In genomic region chr4:39976945-39977488, GRCh38 we compare ENCODE assay signal across 8 cellular contexts. TPM values are rescaled to one million over a fixed set of nuclear protein-coding genes. Genes with fewer than 3 reads are reported as not detected.
DNase-seq lines count a peak whose midpoint lies in the region; ATAC-seq lines count a peak whose summit lies in the region.

No MANE protein-coding gene starts in this region.

- H3K4me1 ChIP-seq in ES-I3 (ENCODE audit: insufficient read depth, low read length) (no peaks in the 10 kb centered on the region; the same call in 1 of the 2 replicates), duodenal mucosa (ENCODE audit: control insufficient read depth in 1 of 2, insufficient read depth in 2 of 2, low read length in 2 of 2) (peaks cover 11% of the 10 kb centered on the region in 2 donors)

- no peaks in the 10 kb centered on the region for H3K9me3 ChIP-seq in ES-I3 (ENCODE audit: control insufficient read depth, insufficient read depth, low read length)
- no peaks in the 10 kb centered on the region for H3K9me3 ChIP-seq in duodenal mucosa (ENCODE audit: control insufficient read depth in 1 of 2, low read length in 2 of 2)

- peak; percentile 19 for ATAC-seq in GM21737 (IDR thresholded peaks at IDR 0.05; ENCODE audit: unreplicated experiment)

- no peaks in the 10 kb centered on the region for H3K9me3 Mint-ChIP-seq in activated CD4-positive, alpha-beta T cell treated with anti-CD3 and anti-CD28 coated beads, Interleukin-2, amount 10 ng/mL, durations not matched to agents 7 days and 5 days

- no peaks in the 10 kb centered on the region for H3K27me3 Mint-ChIP-seq in activated CD4-positive, alpha-beta T cell treated with anti-CD3 and anti-CD28 coated beads, Interleukin-2, amount 10 ng/mL, durations not matched to agents 7 days and 5 days

- H3K9ac ChIP-seq in ES-I3 (ENCODE audit: low read depth, low read length) (peak overlapping the region; percentile 99), duodenal mucosa (ENCODE audit: low read depth in 1 of 2, low read length in 2 of 2) (peak overlapping the region; percentile 87 to 88)

- peaks cover 7% of the 10 kb centered on the region; the same call in 1 of the 2 replicates for H3K36me3 ChIP-seq in ES-I3 (ENCODE audit: insufficient read depth, low read length)
- peaks cover 10 to 17% of the 10 kb centered on the region in 2 donors for H3K36me3 ChIP-seq in duodenal mucosa (ENCODE audit: control insufficient read depth in 1 of 2, insufficient read depth in 2 of 2, low read length in 2 of 2)

- H3K36me3 Mint-ChIP-seq in activated CD4-positive, alpha-beta T cell treated with anti-CD3 and anti-CD28 coated beads, Interleukin-2, amount 10 ng/mL, durations not matched to agents 7 days and 5 days (ENCODE audit: low read depth), result peaks cover 28% of the 10 kb centered on the region

- in situ Hi-C loops in KBM-7 (cut with MboI; ENCODE audit: low pct_unique_long_range_greater_than_20kb, low sequenced_read_pairs), result no loop called here

- POLR2A ChIA-PET in activated CD4-positive, alpha-beta T cell treated with anti-CD3 and anti-CD28 coated beads, Interleukin-2, amount 10 ng/mL, durations not matched to agents 7 days and 5 days (lab: Charles Lee), result no interaction called here

- H3K27ac ChIP-seq in duodenal mucosa (ENCODE audit: low read depth, low read length), result peak overlapping the region; percentile 87

- CTCF ChIA-PET in activated CD4-positive, alpha-beta T cell treated with anti-CD3 and anti-CD28 coated beads, Interleukin-2, amount 10 ng/mL, durations not matched to agents 7 days and 5 days (lab: Charles Lee), result interaction anchor here (2.3 kb wide), 1 partner anchor 517 kb away, joined by 7 read pairs; the partner anchor contains the start of genes LIAS and RPL9

- H3K4me3 ChIP-seq in duodenal mucosa (ENCODE audit: low read depth in 1 of 2, low read length in 2 of 2), result peak overlapping the region; percentile 57 to 83

- no peaks in the 10 kb centered on the region for H3K27me3 ChIP-seq in duodenal mucosa (ENCODE audit: control insufficient read depth in 1 of 2, insufficient read depth in 2 of 2, low read length in 2 of 2)

- H3K27ac Mint-ChIP-seq in activated CD4-positive, alpha-beta T cell treated with anti-CD3 and anti-CD28 coated beads, Interleukin-2, amount 10 ng/mL, durations not matched to agents 7 days and 5 days, result peak overlapping the region; percentile 89

- peak overlapping the region; percentile 90 for H3K4me3 Mint-ChIP-seq in activated CD4-positive, alpha-beta T cell treated with anti-CD3 and anti-CD28 coated beads, Interleukin-2, amount 10 ng/mL, durations not matched to agents 7 days and 5 days

- DNase-seq in KBM-7 (peak; percentile 30), lung microvascular endothelial cell (ENCODE audit: low read depth in 2 of 2) (peak; percentile 37 to 40), medulla oblongata (ENCODE audit: extremely low spot score) (no peak)
- peak; percentile 47 for DNase-seq in activated CD4-positive, alpha-beta T cell treated with anti-CD3 and anti-CD28 coated beads, Interleukin-2, amount 10 ng/mL, durations not matched to agents 7 days and 5 days
- peak; percentile 45 for DNase-seq in stimulated activated CD8-positive, alpha-beta memory T cell treated with anti-CD3 and anti-CD28 coated beads, Interleukin-12 subunit alpha, Interleukin-12 subunit beta, amount 100 ng/mL, for 4 hours (ENCODE audit: low read depth)

- H3K4me1 Mint-ChIP-seq in activated CD4-positive, alpha-beta T cell treated with anti-CD3 and anti-CD28 coated beads, Interleukin-2, amount 10 ng/mL, durations not matched to agents 7 days and 5 days, result peaks cover 37% of the 10 kb centered on the region

RNA-seq across cellular contexts. Expression of gene PDS5A, which starts 0.7 kb away (rescaled TPM):
- 100 to 1,000 TPM; 108 to 116 TPM for total RNA-seq in activated CD4-positive, alpha-beta T cell treated with anti-CD3 and anti-CD28 coated beads, Interleukin-2, amount 10 ng/mL, durations not matched to agents 7 days and 5 days
- 35.1 and 52.8 TPM in 2 replicates for total RNA-seq in lung microvascular endothelial cell
